18 cellular contexts compared by ENCODE assay signal in the genomic region with DNA sequence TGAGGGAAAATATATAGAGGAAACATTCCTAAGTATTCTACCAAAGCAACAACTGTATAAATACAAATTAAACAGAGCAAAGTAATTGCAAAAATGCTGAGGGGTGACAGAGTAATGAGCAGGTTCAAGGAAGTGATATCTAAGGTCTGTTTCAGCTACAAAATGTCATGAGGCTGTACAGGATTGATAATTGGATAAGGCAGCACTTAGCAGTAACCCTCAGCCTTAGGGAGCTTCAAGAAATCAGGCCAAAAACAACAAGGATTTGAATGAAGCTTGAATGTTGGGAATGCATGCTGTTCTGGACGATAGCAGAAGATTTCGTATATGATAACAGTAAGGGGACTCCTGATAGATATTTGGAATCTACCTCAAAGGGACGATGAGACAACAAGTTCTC.
DNase-seq lines count a peak whose midpoint lies in the region; ATAC-seq, FAIRE-seq and TF ChIP-seq lines count a peak whose summit lies in the region.
"Had no signal": no experiment of that assay in that cellular context is flagged by ENCODE, and none has a peak within 500 bp of the region (broad histone marks: within the 10 kb centered on the region; RNA-seq: fewer than 3 reads in every experiment).

No MANE protein-coding gene starts in this region.

- no peak overlapping the region for H3K9ac ChIP-seq in SK-N-SH
- no peak overlapping the region for H3K9ac ChIP-seq in neuronal stem cell (ENCODE audit: low read depth, low read length, poor library complexity)
- H3K9ac ChIP-seq: BLaER1 treated with 17β-estradiol and CSF1 and Interleukin-3, amounts not matched to agents 10 nM and 100 nM had no signal

- H3K18ac ChIP-seq in neuronal stem cell (ENCODE audit: low read length): no peak overlapping the region

- H2AK5ac ChIP-seq in neuronal stem cell (ENCODE audit: low read depth, low read length): no peak overlapping the region

- CTCF ChIA-PET in SK-N-SH (lab: Yijun Ruan, JAX): interaction anchor here (1.4 to 1.6 kb wide), 2 partner anchors 9 to 134 kb away, joined by 3 to 4 read pairs; no protein-coding TSS in a partner anchor

- H3K23ac ChIP-seq in neuronal stem cell (ENCODE audit: low read depth, low read length, poor library complexity): no peak overlapping the region

- H3F3A ChIP-seq in SK-N-SH (replicated peaks; ENCODE audit: insufficient read depth): peaks cover 18% of the 10 kb centered on the region

- no peaks in the 10 kb centered on the region for H3K79me1 ChIP-seq in neuronal stem cell (ENCODE audit: low read depth, low read length)

- H3K27me3 ChIP-seq in SK-N-SH (ENCODE audit: insufficient read depth) (no peaks in the 10 kb centered on the region), osteoblast (ENCODE audit: insufficient read depth, low read length) (no peaks in the 10 kb centered on the region), neuronal stem cell (ENCODE audit: control insufficient read depth in 3 of 3, insufficient read depth in 3 of 3, low read depth in 1 of 3, low read length in 3 of 3) (no peaks in the 10 kb centered on the region), small intestine (ENCODE audit: control insufficient read depth in 2 of 2, insufficient read depth in 2 of 2, low read length in 2 of 2) (no peaks in the 10 kb centered on the region)
- H3K27me3 ChIP-seq: BLaER1 treated with 17β-estradiol and CSF1 and Interleukin-3, amounts not matched to agents 10 nM and 100 nM had no signal

- TF ChIP-seq CTCF in SK-N-SH (IDR thresholded peaks at IDR 0.05) (no peak), choroid plexus epithelial cell (conservative IDR thresholded peaks at IDR 0.05; ENCODE audit: low read depth, low read length) (no peak), osteoblast (IDR thresholded peaks at IDR 0.05; ENCODE audit: extremely low read depth, low read depth, low read length) (no peak)

- no peak overlapping the region for H3K4ac ChIP-seq in neuronal stem cell (ENCODE audit: low read length)

- H4K20me1 ChIP-seq in SK-N-SH (ENCODE audit: insufficient read depth) (no peaks in the 10 kb centered on the region), osteoblast (ENCODE audit: insufficient read depth, low read length) (no peaks in the 10 kb centered on the region)
- H4K20me1 ChIP-seq: BLaER1 treated with 17β-estradiol and CSF1 and Interleukin-3, amounts not matched to agents 10 nM and 100 nM had no signal

- H3K27ac ChIP-seq in SK-N-SH (ENCODE audit: low read depth in 2 of 2, low read length in 1 of 2) (peak overlapping the region in 1 of 2 experiments; percentile 22; a peak in 1 of 4 replicates), osteoblast (ENCODE audit: low read depth, low read length) (no peak overlapping the region), neuronal stem cell (replicated peaks; ENCODE audit: low read length) (no peak overlapping the region), small intestine (ENCODE audit: low read depth in 1 of 2, low read length in 1 of 2) (no peak overlapping the region)
- H3K27ac ChIP-seq: BLaER1 treated with 17β-estradiol and CSF1 and Interleukin-3, amounts not matched to agents 10 nM and 100 nM had no signal

- DNase-seq in G401 (ENCODE audit: low spot score) (peak; percentile 64), SK-N-SH (no peak), choroid plexus epithelial cell (ENCODE audit: low read depth) (peak; percentile 39), osteoblast (ENCODE audit: insufficient read length, low spot score, missing footprints) (no peak), neuronal stem cell (ENCODE audit: low spot score) (no peak), small intestine (no peak)
- DNase-seq: ACHN; CD4-positive, CD25-positive, alpha-beta regulatory T cell; DMS 273 treated with DMSO at 0.1 percent for 48 hours; GDM1 had no signal

- H3K4me2 ChIP-seq in SK-N-SH: no peak overlapping the region
- H3K4me2 ChIP-seq in osteoblast (ENCODE audit: insufficient read depth, low read length): no peak overlapping the region
- no peak overlapping the region for H3K4me2 ChIP-seq in neuronal stem cell (ENCODE audit: insufficient read depth, low read length, poor library complexity, severe bottlenecking)
- H3K4me2 ChIP-seq: BLaER1 treated with 17β-estradiol and CSF1 and Interleukin-3, amounts not matched to agents 10 nM and 100 nM had no signal

- 67% methylated on average over 3 of the region's 3 CpGs for WGBS in SK-N-SH (ENCODE audit: low lambda C conversion rate)
- no CpG with 5 or more reads among the region's 3 CpGs for WGBS in neuronal stem cell (ENCODE audit: extremely low coverage in 2 of 2, insufficient read length in 2 of 2, insufficient replicate concordance in 1 of 2), 2 donors
- WGBS in small intestine, 3 donors: 81 to 92% (median 89%) methylated on average over 3 of the region's 3 CpGs

- no peak overlapping the region for H2BK12ac ChIP-seq in neuronal stem cell (ENCODE audit: low read length)

- no peak overlapping the region for H4K91ac ChIP-seq in neuronal stem cell (ENCODE audit: low read depth, low read length, poor library complexity)

- no peak overlapping the region for H2BK15ac ChIP-seq in neuronal stem cell (ENCODE audit: low read length)

- H3K9me3 ChIP-seq in SK-N-SH (no peaks in the 10 kb centered on the region), osteoblast (ENCODE audit: low read depth, low read length) (no peaks in the 10 kb centered on the region), neuronal stem cell (replicated peaks in 1 of 2; ENCODE audit: control insufficient read depth in 2 of 2, insufficient read depth in 1 of 2, low read depth in 1 of 2, low read length in 2 of 2) (no peaks in the 10 kb centered on the region), small intestine (ENCODE audit: control insufficient read depth, low read depth) (no peaks in the 10 kb centered on the region)
- H3K9me3 ChIP-seq: BLaER1 treated with 17β-estradiol and CSF1 and Interleukin-3, amounts not matched to agents 10 nM and 100 nM; HAP-1 had no signal

- H2BK5ac ChIP-seq in neuronal stem cell (ENCODE audit: low read length): no peak overlapping the region

- H3K4me3 ChIP-seq in SK-N-SH (ENCODE audit: low read depth in 2 of 2, low read length in 1 of 2): no peak overlapping the region
- H3K4me3 ChIP-seq in choroid plexus epithelial cell (ENCODE audit: low read depth, low read length): no peak overlapping the region
- no peak overlapping the region for H3K4me3 ChIP-seq in osteoblast (ENCODE audit: insufficient read depth, low read length)
- no peak overlapping the region for H3K4me3 ChIP-seq in neuronal stem cell (ENCODE audit: low read length in 2 of 2)
- H3K4me3 ChIP-seq in small intestine (ENCODE audit: low read depth in 1 of 2, low read length in 2 of 2): no peak overlapping the region
- H3K4me3 ChIP-seq: BLaER1 treated with 17β-estradiol and CSF1 and Interleukin-3, amounts not matched to agents 10 nM and 100 nM; HAP-1 had no signal

- H3K36me3 ChIP-seq in SK-N-SH (replicated peaks in 1 of 2; ENCODE audit: control insufficient read depth in 1 of 2, insufficient read depth in 2 of 2, low read length in 1 of 2) (no peaks in the 10 kb centered on the region), osteoblast (ENCODE audit: insufficient read depth, low read length) (no peaks in the 10 kb centered on the region), neuronal stem cell (replicated peaks in 1 of 2; ENCODE audit: control insufficient read depth in 2 of 2, insufficient read depth in 2 of 2, low read length in 2 of 2) (no peaks in the 10 kb centered on the region), small intestine (ENCODE audit: control insufficient read depth in 2 of 2, insufficient read depth in 2 of 2, low read length in 2 of 2) (no peaks in the 10 kb centered on the region)
- H3K36me3 ChIP-seq: BLaER1 treated with 17β-estradiol and CSF1 and Interleukin-3, amounts not matched to agents 10 nM and 100 nM; HAP-1 had no signal

- in situ Hi-C loops in G401 (cut with HindIII; ENCODE audit: low sequenced_read_pairs): no loop called here

- TF ChIP-seq EP300 in SK-N-SH (IDR thresholded peaks at IDR 0.05; ENCODE audit: borderline replicate concordance in 1 of 2, low read depth in 1 of 2, low read length in 1 of 2): no peak

- H2AFZ ChIP-seq in SK-N-SH (ENCODE audit: low read depth) (no peak overlapping the region), osteoblast (ENCODE audit: low read length) (peak overlapping the region; percentile 32), neuronal stem cell (ENCODE audit: low read length) (no peak overlapping the region)

- no peak for ATAC-seq in HG03457 (IDR thresholded peaks at IDR 0.05; ENCODE audit: unreplicated experiment)
- ATAC-seq: HepG2 had no signal

- no peak for FAIRE-seq in small intestine (lab: Jason Lieb, UNC)
- FAIRE-seq: GM12892, GM19239, H1, HepG2, HTR-8/SVneo had no signal

- no peak for TF ChIP-seq RAD21 in SK-N-SH (IDR thresholded peaks at IDR 0.05; ENCODE audit: low read length)

- no peak overlapping the region for H2BK120ac ChIP-seq in neuronal stem cell (ENCODE audit: low read depth, low read length)

- no peak overlapping the region for H3K14ac ChIP-seq in neuronal stem cell (ENCODE audit: low read length)

- H3K4me1 ChIP-seq in SK-N-SH (ENCODE audit: control insufficient read depth in 1 of 2, insufficient read depth in 2 of 2, low read depth in 1 of 2, low read length in 1 of 2): peaks cover 9 to 33% of the 10 kb centered on the region in 2 experiments
- H3K4me1 ChIP-seq in osteoblast (ENCODE audit: insufficient read depth, low read length): peaks cover 24% of the 10 kb centered on the region
- H3K4me1 ChIP-seq in neuronal stem cell (ENCODE audit: control insufficient read depth in 2 of 2, insufficient read depth in 1 of 2, low read depth in 1 of 2, low read length in 2 of 2): peaks cover 0 to 14% of the 10 kb centered on the region in 2 donors
- no peaks in the 10 kb centered on the region for H3K4me1 ChIP-seq in small intestine (ENCODE audit: control insufficient read depth in 2 of 2, insufficient read depth in 1 of 2, low read depth in 1 of 2, low read length in 1 of 2)

- H4K8ac ChIP-seq in neuronal stem cell (ENCODE audit: low read depth, low read length): no peak overlapping the region

- no peaks in the 10 kb centered on the region for H3K79me2 ChIP-seq in SK-N-SH (ENCODE audit: insufficient read depth)
- no peaks in the 10 kb centered on the region for H3K79me2 ChIP-seq in osteoblast (ENCODE audit: insufficient read depth, low read length)

- no peaks in the 10 kb centered on the region for H3K9me2 ChIP-seq in SK-N-SH

- POLR2A ChIA-PET in SK-N-SH (lab: Yijun Ruan, JAX): no interaction called here

TF ChIP-seq in SK-N-SH, 30 proteins besides CTCF, POLR2A, EP300 and RAD21 (continues in another document):
- peak; percentile 33; the same call in 1 of the 2 replicates for TF ChIP-seq NFIC (IDR thresholded peaks at IDR 0.05; ENCODE audit: borderline replicate concordance)
- no peak for TF ChIP-seq JUND (IDR thresholded peaks at IDR 0.05)
- TF ChIP-seq MEF2A (IDR thresholded peaks at IDR 0.05; ENCODE audit: borderline replicate concordance, low read depth): no peak
- TF ChIP-seq SIN3A (IDR thresholded peaks at IDR 0.05; ENCODE audit: borderline replicate concordance, low read depth, low read length): no peak
- no peak for TF ChIP-seq FOSL2 (IDR thresholded peaks at IDR 0.05; ENCODE audit: borderline replicate concordance, low read depth)
- TF ChIP-seq TCF12 (IDR thresholded peaks at IDR 0.05): no peak
- TF ChIP-seq EZH2phosphoT487 (IDR thresholded peaks at IDR 0.05; ENCODE audit: borderline replicate concordance, low read depth): no peak
- TF ChIP-seq FOXM1 (IDR thresholded peaks at IDR 0.05; ENCODE audit: low read depth): no peak

Comparison
In these comparisons a context has a peak if more than half of its experiments do, and no peak if none do; other contexts are left out.
1. DNase-seq: peak in G401 (single experiment) and choroid plexus epithelial cell (single experiment); none in SK-N-SH (single experiment), osteoblast (single experiment), neuronal stem cell (single experiment) and small intestine (single experiment).